1 cellular context compared by ENCODE assay signal in genomic region chr11:9053631-9054030, GRCh38.
TF ChIP-seq lines count a peak whose summit lies in the region.

No MANE protein-coding gene starts in this region.

TF ChIP-seq in IMR-90, 13 proteins besides CTCF, POLR2A, EP300 and RAD21:
- no peak for TF ChIP-seq RCOR1 (IDR thresholded peaks at IDR 0.05; ENCODE audit: insufficient replicate concordance, low read length)
- no peak for TF ChIP-seq RFX5 (IDR thresholded peaks at IDR 0.05; ENCODE audit: low read depth, low read length)
- no peak for TF ChIP-seq ELK1 (IDR thresholded peaks at IDR 0.05; ENCODE audit: borderline replicate concordance, low read depth, low read length)
- no peak; the same call in 1 of the 2 replicates for TF ChIP-seq USF2 (IDR thresholded peaks at IDR 0.05; ENCODE audit: low read depth, low read length)
- no peak for TF ChIP-seq BHLHE40 (IDR thresholded peaks at IDR 0.05; ENCODE audit: low read depth, low read length)
- TF ChIP-seq MAFK (IDR thresholded peaks at IDR 0.05; ENCODE audit: low read depth, low read length), result no peak
- no peak for TF ChIP-seq MAZ (IDR thresholded peaks at IDR 0.05; ENCODE audit: borderline replicate concordance, low read depth, low read length)
- TF ChIP-seq CEBPB (IDR thresholded peaks at IDR 0.05; ENCODE audit: low read depth, low read length), result no peak
- TF ChIP-seq SMC3 (IDR thresholded peaks at IDR 0.05; ENCODE audit: low read depth, low read length), result no peak
- no peak for TF ChIP-seq CHD1 (IDR thresholded peaks at IDR 0.05; ENCODE audit: low read depth, low read length)
- no peak for TF ChIP-seq MXI1 (IDR thresholded peaks at IDR 0.05; ENCODE audit: borderline replicate concordance, low read depth, low read length)
- TF ChIP-seq FOS (IDR thresholded peaks at IDR 0.05; ENCODE audit: low read depth, low read length), result no peak
- no peak for TF ChIP-seq NFE2L2 (IDR thresholded peaks at IDR 0.05; ENCODE audit: low read depth, low read length)
